8 cellular contexts compared by ENCODE assay signal in genomic region chr14:63308723-63309317, GRCh38. TPM values are rescaled to one million over a fixed set of nuclear protein-coding genes. Genes with fewer than 3 reads are reported as not detected.
A peak's percentile ranks its signal among the peaks of the same experiment; 100 is the strongest.
DNase-seq lines count a peak whose midpoint lies in the region; ATAC-seq and TF ChIP-seq lines count a peak whose summit lies in the region.

No MANE protein-coding gene starts in this region.

- DNase-seq in NCI-H748 (lab: John Stamatoyannopoulos, UW; ENCODE audit: unreplicated experiment) (peak; percentile 87), glomerular visceral epithelial cell (ENCODE audit: extremely low spot score) (peak; percentile 5), mucosa of gallbladder (ENCODE audit: low spot score) (no peak), MG63 (no peak), Peyer's patch (no peak)

- H3K27ac ChIP-seq in C4-2B: no peak overlapping the region
- H3K27ac ChIP-seq in Peyer's patch: no peak overlapping the region

- H3K27me3 ChIP-seq in MG63 (no peaks in the 10 kb centered on the region), Peyer's patch (no peaks in the 10 kb centered on the region)

- TF ChIP-seq POLR2A in Peyer's patch (IDR thresholded peaks at IDR 0.05): no peak

- H3K4me1 ChIP-seq in Peyer's patch: no peaks in the 10 kb centered on the region

- no peaks in the 10 kb centered on the region for H3K36me3 ChIP-seq in MG63
- H3K36me3 ChIP-seq in Peyer's patch: no peaks in the 10 kb centered on the region

- H3K9me3 ChIP-seq in MG63 (no peaks in the 10 kb centered on the region), Peyer's patch (no peaks in the 10 kb centered on the region)

- H3K4me3 ChIP-seq in MG63: no peak overlapping the region
- no peak overlapping the region for H3K4me3 ChIP-seq in Peyer's patch

- ATAC-seq in GM18868 (IDR thresholded peaks at IDR 0.05; ENCODE audit: unreplicated experiment) (peak; percentile 66), GM19324 (IDR thresholded peaks at IDR 0.05; ENCODE audit: low FRiP score, unreplicated experiment) (no peak)

- peak; percentile 83 for TF ChIP-seq CTCF in C4-2B (conservative IDR thresholded peaks at IDR 0.05)
- TF ChIP-seq CTCF in Peyer's patch (IDR thresholded peaks at IDR 0.05): peak in 3 of 6 experiments; percentile 9 to 32 (median 22)

RNA-seq across cellular contexts. Expression of gene GPHB5, which starts 9.9 kb away (rescaled TPM):
- not detected for total RNA-seq in mucosa of gallbladder
- not detected in 2 replicates for total RNA-seq in MG63 (2014; rRNA removed; shearing (Covaris generic); ENCODE audit: low replicate concordance)
- not detected for total RNA-seq in Peyer's patch

Comparison
In these comparisons a context has a peak if more than half of its experiments do, and no peak if none do; other contexts are left out.
1. DNase-seq: peak in NCI-H748 (single experiment) and glomerular visceral epithelial cell (single experiment); none in mucosa of gallbladder (single experiment), MG63 (single experiment) and Peyer's patch (0 of 3).